ENCODE assay signal across 22 cellular contexts in genomic region chr5:173727839-173728778, GRCh38.
DNase-seq lines count a peak whose midpoint lies in the region; ATAC-seq and TF ChIP-seq lines count a peak whose summit lies in the region.
"Had no signal": no experiment of that assay in that cellular context is flagged by ENCODE, and none has a peak within 500 bp of the region (broad histone marks: within the 10 kb centered on the region; RNA-seq: fewer than 3 reads in every experiment).

No MANE protein-coding gene starts in this region.

- peak; percentile 16 for DNase-seq in CD1c-positive myeloid dendritic cell (ENCODE audit: extremely low spot score)
- DNase-seq in NCI-H1105 treated with DMSO at 0.1 percent for 48 hours (lab: John Stamatoyannopoulos, UW) = peak; percentile 48
- DNase-seq in lower lobe of right lung = no peak
- no peak for DNase-seq in vagina (ENCODE audit: extremely low spot score in 2 of 2)
- DNase-seq: activated CD4-positive, alpha-beta T cell treated with anti-CD3 and anti-CD28 coated beads, Interleukin-2, amount 10 ng/mL, durations not matched to agents 7 days and 5 days; activated CD8-positive, alpha-beta memory T cell treated with anti-CD3 and anti-CD28 coated beads, Interleukin-2, amount 10 ng/mL, durations not matched to agents 7 days and 5 days; activated naive CD4-positive, alpha-beta T cell treated with anti-CD3 and anti-CD28 coated beads for 36 hours; activated T-cell treated with anti-CD3 and anti-CD28 coated beads, Interleukin-2, amount 50 U/mL, for 72 hours; C1 segment of cervical spinal cord; dorsolateral prefrontal cortex; erythroblast; head of caudate nucleus; IMR-90; kidney glomerular epithelial cell; mesenchymal stem cell; NCI-H774; nucleus accumbens; OCI-M1 had no signal

- H3K27me3 Mint-ChIP-seq in dendritic cell treated with granulocyte-macrophage colony-stimulating factor and Interleukin-4, amounts not matched to agents 40 ng/mL and 50 ng/mL, for 4 days = peaks cover 3% of the 10 kb centered on the region

- peak; percentile 70 to 82 for ATAC-seq in lower lobe of right lung
- no peak for ATAC-seq in HG02870 (IDR thresholded peaks at IDR 0.05; ENCODE audit: unreplicated experiment)
- ATAC-seq in GM19023 (IDR thresholded peaks at IDR 0.05; ENCODE audit: unreplicated experiment) = no peak
- ATAC-seq: activated CD8-positive, alpha-beta memory T cell treated with anti-CD3 and anti-CD28 coated beads, Interleukin-2, amount 10 ng/mL, durations not matched to agents 7 days and 5 days; activated T-cell treated with anti-CD3 and anti-CD28 coated beads, Interleukin-2, amount 50 U/mL, for 72 hours had no signal

- H3K27ac Mint-ChIP-seq in dendritic cell treated with granulocyte-macrophage colony-stimulating factor and Interleukin-4, amounts not matched to agents 40 ng/mL and 50 ng/mL, for 4 days = peak overlapping the region; percentile 37
- H3K27ac Mint-ChIP-seq: activated CD4-positive, alpha-beta T cell treated with anti-CD3 and anti-CD28 coated beads, Interleukin-2, amount 10 ng/mL, durations not matched to agents 7 days and 5 days; activated CD8-positive, alpha-beta memory T cell treated with anti-CD3 and anti-CD28 coated beads, Interleukin-2, amount 10 ng/mL, durations not matched to agents 7 days and 5 days; activated naive CD4-positive, alpha-beta T cell treated with anti-CD3 and anti-CD28 coated beads for 36 hours; activated T-cell treated with anti-CD3 and anti-CD28 coated beads, Interleukin-2, amount 50 U/mL, for 72 hours had no signal

- no peak overlapping the region for H3K4me3 Mint-ChIP-seq in dendritic cell treated with granulocyte-macrophage colony-stimulating factor and Interleukin-4, amounts not matched to agents 40 ng/mL and 50 ng/mL, for 4 days
- H3K4me3 Mint-ChIP-seq: activated CD4-positive, alpha-beta T cell treated with anti-CD3 and anti-CD28 coated beads, Interleukin-2, amount 10 ng/mL, durations not matched to agents 7 days and 5 days; activated CD8-positive, alpha-beta memory T cell treated with anti-CD3 and anti-CD28 coated beads, Interleukin-2, amount 10 ng/mL, durations not matched to agents 7 days and 5 days; activated naive CD4-positive, alpha-beta T cell treated with anti-CD3 and anti-CD28 coated beads for 36 hours; activated T-cell treated with anti-CD3 and anti-CD28 coated beads, Interleukin-2, amount 50 U/mL, for 72 hours had no signal

- H3K27ac ChIP-seq in lower lobe of right lung (peak overlapping the region; percentile 73), vagina (no peak overlapping the region)
- H3K27ac ChIP-seq: dorsolateral prefrontal cortex, skin epidermis had no signal

- TF ChIP-seq CTCF in lower lobe of right lung (IDR thresholded peaks at IDR 0.05) (no peak), vagina (IDR thresholded peaks at IDR 0.05) (no peak)

- no peaks in the 10 kb centered on the region for H3K36me3 Mint-ChIP-seq in dendritic cell treated with granulocyte-macrophage colony-stimulating factor and Interleukin-4, amounts not matched to agents 40 ng/mL and 50 ng/mL, for 4 days (ENCODE audit: low read depth)
- H3K36me3 Mint-ChIP-seq: activated CD8-positive, alpha-beta memory T cell treated with anti-CD3 and anti-CD28 coated beads, Interleukin-2, amount 10 ng/mL, durations not matched to agents 7 days and 5 days had no signal

- intact Hi-C loops in dendritic cell treated with granulocyte-macrophage colony-stimulating factor and Interleukin-4, amounts not matched to agents 40 ng/mL and 50 ng/mL, for 4 days (cut with micrococcal nuclease) = no loop called here
- intact Hi-C loops in lower lobe of right lung (cut with DNase I) (no loop called here), vagina (cut with DNase I) (no loop called here)

- H3K36me3 ChIP-seq in lower lobe of right lung (no peaks in the 10 kb centered on the region), vagina (no peaks in the 10 kb centered on the region)

- H3K4me3 ChIP-seq in lower lobe of right lung (no peak overlapping the region), vagina (no peak overlapping the region)
- H3K4me3 ChIP-seq: dorsolateral prefrontal cortex, skin epidermis had no signal

- peaks cover 28% of the 10 kb centered on the region for H3K4me1 Mint-ChIP-seq in dendritic cell treated with granulocyte-macrophage colony-stimulating factor and Interleukin-4, amounts not matched to agents 40 ng/mL and 50 ng/mL, for 4 days (ENCODE audit: low read depth)
- H3K4me1 Mint-ChIP-seq: activated CD4-positive, alpha-beta T cell treated with anti-CD3 and anti-CD28 coated beads, Interleukin-2, amount 10 ng/mL, durations not matched to agents 7 days and 5 days; activated CD8-positive, alpha-beta memory T cell treated with anti-CD3 and anti-CD28 coated beads, Interleukin-2, amount 10 ng/mL, durations not matched to agents 7 days and 5 days had no signal

- H3K4me1 ChIP-seq in lower lobe of right lung (peaks cover 12% of the 10 kb centered on the region), vagina (no peaks in the 10 kb centered on the region)

- no peaks in the 10 kb centered on the region for H3K27me3 ChIP-seq in lower lobe of right lung (ENCODE audit: low read depth)
- H3K27me3 ChIP-seq in vagina = no peaks in the 10 kb centered on the region
- H3K27me3 ChIP-seq: dorsolateral prefrontal cortex had no signal

- no peak for TF ChIP-seq POLR2A in vagina (IDR thresholded peaks at IDR 0.05)

- H3K9me3 Mint-ChIP-seq in dendritic cell treated with granulocyte-macrophage colony-stimulating factor and Interleukin-4, amounts not matched to agents 40 ng/mL and 50 ng/mL, for 4 days = no peaks in the 10 kb centered on the region
- H3K9me3 Mint-ChIP-seq: activated CD4-positive, alpha-beta T cell treated with anti-CD3 and anti-CD28 coated beads, Interleukin-2, amount 10 ng/mL, durations not matched to agents 7 days and 5 days had no signal

- H3K9me3 ChIP-seq in lower lobe of right lung (no peaks in the 10 kb centered on the region), vagina (no peaks in the 10 kb centered on the region)

Comparison
In these comparisons a context has a peak if more than half of its experiments do, and no peak if none do; other contexts are left out.
1. DNase-seq: peak in CD1c-positive myeloid dendritic cell (single experiment) and NCI-H1105 treated with DMSO at 0.1 percent for 48 hours (single experiment); none in lower lobe of right lung (single experiment) and vagina (0 of 2).
2. ATAC-seq: peak in lower lobe of right lung (2 of 2); none in HG02870 (single experiment) and GM19023 (single experiment).